Comparison of ENCODE assay signal across 18 cellular contexts in the genomic region with DNA sequence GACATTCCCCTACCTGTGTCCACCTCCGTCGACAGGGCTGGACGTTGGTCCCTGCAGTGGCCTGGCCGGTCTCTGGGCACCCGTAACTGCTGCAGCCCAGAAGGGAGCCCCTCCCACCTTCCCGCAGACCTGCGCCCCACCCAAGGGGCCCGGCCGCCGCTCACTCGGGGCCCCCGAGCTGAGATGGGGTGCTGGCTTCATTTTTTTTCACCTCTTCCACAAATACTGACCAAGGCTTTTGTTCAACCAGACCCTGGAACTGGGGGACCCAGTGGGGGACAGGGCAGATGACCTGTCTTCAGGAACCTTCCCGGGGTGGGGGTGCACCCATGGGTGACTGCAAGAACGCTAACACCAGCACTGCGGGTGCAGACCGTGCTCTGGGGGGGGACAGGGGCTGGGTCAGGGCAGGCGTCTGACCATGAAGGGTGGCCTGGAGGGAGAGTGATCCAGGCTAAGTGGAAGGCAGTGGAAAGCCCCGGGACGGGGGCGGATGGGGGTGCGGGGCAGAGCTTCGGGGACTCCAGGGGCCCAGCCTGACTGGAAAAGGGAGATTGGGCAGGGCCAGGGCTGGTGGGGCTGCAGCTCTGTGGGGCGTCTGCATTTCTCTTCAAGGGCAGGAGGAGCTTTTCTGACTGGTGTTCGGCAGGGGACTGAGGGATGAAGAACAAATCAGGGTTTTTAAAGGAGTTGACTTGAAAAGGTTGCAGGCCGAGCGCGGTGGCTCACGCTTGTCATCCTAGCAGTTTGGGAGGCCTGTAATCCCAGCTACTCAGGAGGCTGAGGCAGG. TPM values are rescaled to one million over a fixed set of nuclear protein-coding genes. Genes with fewer than 3 reads are reported as not detected.
DNase-seq lines count a peak whose midpoint lies in the region; ATAC-seq, FAIRE-seq and TF ChIP-seq lines count a peak whose summit lies in the region.
"Had no signal": no experiment of that assay in that cellular context is flagged by ENCODE, and none has a peak within 500 bp of the region (broad histone marks: within the 10 kb centered on the region; RNA-seq: fewer than 3 reads in every experiment).

No MANE protein-coding gene starts in this region.

- no peak for FAIRE-seq in astrocyte (lab: Jason Lieb, UNC)
- FAIRE-seq: H54 had no signal

- DNase-seq in stimulated activated CD4-positive, alpha-beta T cell treated with anti-CD3 and anti-CD28 coated beads, Interleukin-2, amount 100 ng/mL, for 24 hours: peak; percentile 30 to 46
- no peak for DNase-seq in stimulated activated CD4-positive, alpha-beta T cell treated with anti-CD3 and anti-CD28 coated beads, Interleukin-2, amount 100 ng/mL, for 48 hours
- peak; percentile 71 for DNase-seq in RWPE2 (ENCODE audit: low spot score)
- no peak for DNase-seq in astrocyte (ENCODE audit: low read depth)
- no peak for DNase-seq in stimulated activated effector memory CD8-positive, alpha-beta T cell treated with anti-CD3 and anti-CD28 coated beads, Interleukin-12 subunit alpha, Interleukin-12 subunit beta, amount 100 ng/mL, for 72 hours (ENCODE audit: low spot score in 2 of 2)
- DNase-seq in CD8-positive, alpha-beta memory T cell: no peak
- DNase-seq: activated CD4-positive, CD25-positive, alpha-beta regulatory T cell; central memory CD4-positive, alpha-beta T cell; effector CD4-positive, alpha-beta T cell; glutamatergic neuron; left ventricle myocardium inferior; NCI-H1092 treated with DMSO at 0.1 percent for 48 hours; NCI-H2107; NCI-H748 treated with DMSO at 0.1 percent for 48 hours; right cardiac atrium had no signal

- peaks cover 8% of the 10 kb centered on the region for H3K4me1 Mint-ChIP-seq in astrocyte (ENCODE audit: low read depth, unreplicated experiment)
- H3K4me1 Mint-ChIP-seq in stimulated activated effector memory CD8-positive, alpha-beta T cell treated with anti-CD3 and anti-CD28 coated beads, Interleukin-12 subunit alpha, Interleukin-12 subunit beta, amount 100 ng/mL, for 72 hours: peaks cover 11% of the 10 kb centered on the region
- H3K4me1 Mint-ChIP-seq in CD8-positive, alpha-beta memory T cell: peaks cover 0 to 4% (median 0%) of the 10 kb centered on the region in 3 donors

- no peaks in the 10 kb centered on the region for H3K9me3 Mint-ChIP-seq in astrocyte (ENCODE audit: unreplicated experiment)
- no peaks in the 10 kb centered on the region for H3K9me3 Mint-ChIP-seq in stimulated activated effector memory CD8-positive, alpha-beta T cell treated with anti-CD3 and anti-CD28 coated beads, Interleukin-12 subunit alpha, Interleukin-12 subunit beta, amount 100 ng/mL, for 72 hours
- peaks cover 0 to 2% (median 0%) of the 10 kb centered on the region in 5 donors for H3K9me3 Mint-ChIP-seq in CD8-positive, alpha-beta memory T cell

- peak overlapping the region; percentile 69 for H3K27ac Mint-ChIP-seq in astrocyte (ENCODE audit: unreplicated experiment)
- peak overlapping the region; percentile 93 for H3K27ac Mint-ChIP-seq in stimulated activated effector memory CD8-positive, alpha-beta T cell treated with anti-CD3 and anti-CD28 coated beads, Interleukin-12 subunit alpha, Interleukin-12 subunit beta, amount 100 ng/mL, for 72 hours
- peak overlapping the region in 4 of 8 donors; percentile 14 to 50 (median 48) for H3K27ac Mint-ChIP-seq in CD8-positive, alpha-beta memory T cell

- TF ChIP-seq CTCF in RWPE2 (IDR thresholded peaks at IDR 0.05; ENCODE audit: poor library complexity, severe bottlenecking) (no peak), astrocyte (IDR thresholded peaks at IDR 0.05; ENCODE audit: insufficient read depth, low read depth, low read length) (no peak)

- H3K9ac ChIP-seq in astrocyte (ENCODE audit: low read length): no peak overlapping the region

- H3K4me3 Mint-ChIP-seq in astrocyte (ENCODE audit: unreplicated experiment): no peak overlapping the region
- no peak overlapping the region for H3K4me3 Mint-ChIP-seq in stimulated activated effector memory CD8-positive, alpha-beta T cell treated with anti-CD3 and anti-CD28 coated beads, Interleukin-12 subunit alpha, Interleukin-12 subunit beta, amount 100 ng/mL, for 72 hours
- no peak overlapping the region for H3K4me3 Mint-ChIP-seq in CD8-positive, alpha-beta memory T cell

- peak; percentile 3 for ATAC-seq in RWPE2 (ENCODE audit: low read depth)
- peak; percentile 3 for ATAC-seq in stimulated activated effector memory CD8-positive, alpha-beta T cell treated with anti-CD3 and anti-CD28 coated beads, Interleukin-12 subunit alpha, Interleukin-12 subunit beta, amount 100 ng/mL, for 72 hours
- no peak for ATAC-seq in GM18867 (IDR thresholded peaks at IDR 0.05; ENCODE audit: unreplicated experiment)
- ATAC-seq in GM19395 (IDR thresholded peaks at IDR 0.05; ENCODE audit: unreplicated experiment): no peak
- ATAC-seq: right cardiac atrium had no signal

- H3K4me3 ChIP-seq in RWPE2 (ENCODE audit: severe bottlenecking) (no peak overlapping the region), astrocyte (ENCODE audit: insufficient read depth, low read depth, low read length) (no peak overlapping the region)
- no peak overlapping the region for H3K4me3 ChIP-seq in CD8-positive, alpha-beta memory T cell (ENCODE audit: low read length)
- H3K4me3 ChIP-seq: left ventricle myocardium inferior had no signal

- H3K27ac ChIP-seq in RWPE2 (ENCODE audit: poor library complexity, severe bottlenecking) (peak overlapping the region; percentile 65), astrocyte (ENCODE audit: low read depth, low read length) (no peak overlapping the region)
- H3K27ac ChIP-seq in CD8-positive, alpha-beta memory T cell (ENCODE audit: low read depth, low read length): no peak overlapping the region
- H3K27ac ChIP-seq: left ventricle myocardium inferior had no signal

- peaks cover 13% of the 10 kb centered on the region for H3K4me1 ChIP-seq in RWPE2 (ENCODE audit: insufficient read depth, poor library complexity, severe bottlenecking)
- H3K4me1 ChIP-seq in astrocyte (ENCODE audit: insufficient read depth, low read length): no peaks in the 10 kb centered on the region
- no peaks in the 10 kb centered on the region for H3K4me1 ChIP-seq in CD8-positive, alpha-beta memory T cell (ENCODE audit: insufficient read depth, low read length)
- H3K4me1 ChIP-seq: left ventricle myocardium inferior had no signal

- H3K36me3 ChIP-seq in RWPE2 (ENCODE audit: low read depth): peaks cover 26% of the 10 kb centered on the region
- peaks cover 5% of the 10 kb centered on the region for H3K36me3 ChIP-seq in astrocyte (ENCODE audit: insufficient read depth, low read length)
- no peaks in the 10 kb centered on the region for H3K36me3 ChIP-seq in CD8-positive, alpha-beta memory T cell (ENCODE audit: insufficient read depth, low read length)
- H3K36me3 ChIP-seq: left ventricle myocardium inferior had no signal

- H3K9me3 ChIP-seq in RWPE2 (ENCODE audit: severe bottlenecking): no peaks in the 10 kb centered on the region
- no peaks in the 10 kb centered on the region for H3K9me3 ChIP-seq in astrocyte (ENCODE audit: insufficient read depth, low read depth, low read length)
- H3K9me3 ChIP-seq in CD8-positive, alpha-beta memory T cell (ENCODE audit: low read length): no peaks in the 10 kb centered on the region
- H3K9me3 ChIP-seq: left ventricle myocardium inferior had no signal

- POLR2A ChIA-PET in CD8-positive, alpha-beta memory T cell (lab: Charles Lee): no interaction called here

- peaks cover 28% of the 10 kb centered on the region for H4K20me1 ChIP-seq in astrocyte (ENCODE audit: insufficient read depth, low read length)

- H3K36me3 Mint-ChIP-seq in astrocyte (ENCODE audit: low read depth, unreplicated experiment): peaks cover 11% of the 10 kb centered on the region
- H3K36me3 Mint-ChIP-seq in stimulated activated effector memory CD8-positive, alpha-beta T cell treated with anti-CD3 and anti-CD28 coated beads, Interleukin-12 subunit alpha, Interleukin-12 subunit beta, amount 100 ng/mL, for 72 hours: peaks cover 98% of the 10 kb centered on the region
- H3K36me3 Mint-ChIP-seq in CD8-positive, alpha-beta memory T cell: peaks cover 3 to 22% (median 4%) of the 10 kb centered on the region in 3 donors

- H3K27me3 ChIP-seq in RWPE2 (ENCODE audit: insufficient read depth, poor library complexity, severe bottlenecking) (no peaks in the 10 kb centered on the region), astrocyte (ENCODE audit: insufficient read depth, low read length) (peaks cover 5% of the 10 kb centered on the region)
- no peaks in the 10 kb centered on the region for H3K27me3 ChIP-seq in CD8-positive, alpha-beta memory T cell (ENCODE audit: insufficient read depth, low read length, poor library complexity, severe bottlenecking)

- H2AFZ ChIP-seq in astrocyte (ENCODE audit: low read depth, low read length): no peak overlapping the region

- CTCF ChIA-PET in CD8-positive, alpha-beta memory T cell (lab: Charles Lee): interaction anchor here (2.0 kb wide), 1 partner anchor 49 kb away, joined by 4 read pairs; no protein-coding TSS in a partner anchor

- no peak overlapping the region for H3K4me2 ChIP-seq in astrocyte (ENCODE audit: low read length)

- no peaks in the 10 kb centered on the region for H3K79me2 ChIP-seq in astrocyte (ENCODE audit: insufficient read depth, low read length)

- no peaks in the 10 kb centered on the region for H3K27me3 Mint-ChIP-seq in astrocyte (ENCODE audit: low read depth, unreplicated experiment)
- H3K27me3 Mint-ChIP-seq in CD8-positive, alpha-beta memory T cell: no peaks in the 10 kb centered on the region

RNA-seq across cellular contexts. Expression of a gene that starts 42.3 kb away (rescaled TPM):
- total RNA-seq in astrocyte: 815 and 816 TPM in 2 replicates
- 100 to 1,000 TPM; 366 to 383 TPM for total RNA-seq in CD8-positive, alpha-beta memory T cell
- polyA plus RNA-seq in CD8-positive, alpha-beta memory T cell: 20.7 TPM

Comparison
In these comparisons a context has a peak if more than half of its experiments do, and no peak if none do; other contexts are left out.
1. DNase-seq: peak in stimulated activated CD4-positive, alpha-beta T cell treated with anti-CD3 and anti-CD28 coated beads, Interleukin-2, amount 100 ng/mL, for 24 hours (2 of 2) and RWPE2 (single experiment); none in stimulated activated CD4-positive, alpha-beta T cell treated with anti-CD3 and anti-CD28 coated beads, Interleukin-2, amount 100 ng/mL, for 48 hours (0 of 2), astrocyte (single experiment), stimulated activated effector memory CD8-positive, alpha-beta T cell treated with anti-CD3 and anti-CD28 coated beads, Interleukin-12 subunit alpha, Interleukin-12 subunit beta, amount 100 ng/mL, for 72 hours (0 of 2) and CD8-positive, alpha-beta memory T cell (0 of 5).
2. ATAC-seq: peak in RWPE2 (single experiment) and stimulated activated effector memory CD8-positive, alpha-beta T cell treated with anti-CD3 and anti-CD28 coated beads, Interleukin-12 subunit alpha, Interleukin-12 subunit beta, amount 100 ng/mL, for 72 hours (single experiment); none in GM18867 (single experiment) and GM19395 (single experiment).